1 cellular context compared by ENCODE assay signal in genomic region chr12:110091136-110091711, GRCh38.
TF ChIP-seq lines count a peak whose summit lies in the region.

No MANE protein-coding gene starts in this region.

TF ChIP-seq in HepG2, 621 proteins besides CTCF, POLR2A, EP300 and RAD21 (continued from another document and continues in another):
- TF ChIP-seq RXRB (CRISPR knock-in tag; IDR thresholded peaks at IDR 0.05; ENCODE audit: borderline replicate concordance) (peak; percentile 85; the same call in 1 of the 2 replicates), HMGXB4 (CRISPR knock-in tag; IDR thresholded peaks at IDR 0.05; ENCODE audit: borderline replicate concordance in 1 of 2, low read depth in 1 of 2) (peak in 1 of 2 experiments; percentile 41; a peak in 1 of 4 replicates), ZFAT (CRISPR knock-in tag; conservative IDR thresholded peaks at IDR 0.05) (no peak), PPARG (CRISPR knock-in tag; conservative IDR thresholded peaks at IDR 0.05) (peak; percentile 46; the same call in 1 of the 2 replicates), KAT7 (CRISPR knock-in tag; IDR thresholded peaks at IDR 0.05; ENCODE audit: borderline replicate concordance) (peak; percentile 84; the same call in 1 of the 2 replicates), ZNF75D (CRISPR knock-in tag; IDR thresholded peaks at IDR 0.05; ENCODE audit: borderline replicate concordance) (no peak), CEBPG (CRISPR knock-in tag; IDR thresholded peaks at IDR 0.05) (peak; percentile 83), ARID2 (CRISPR knock-in tag; IDR thresholded peaks at IDR 0.05; ENCODE audit: borderline replicate concordance) (no peak), GATAD1 (CRISPR knock-in tag; IDR thresholded peaks at IDR 0.05) (no peak; the same call in 1 of the 2 replicates), MXI1 (IDR thresholded peaks at IDR 0.05; ENCODE audit: borderline replicate concordance, low read depth, low read length) (peak; percentile 53; the same call in 1 of the 3 replicates), ELF4 (CRISPR knock-in tag; IDR thresholded peaks at IDR 0.05; ENCODE audit: borderline replicate concordance) (no peak), ARID3A (IDR thresholded peaks at IDR 0.05; ENCODE audit: low read depth, low read length) (peak; percentile 89), ZNF605 (CRISPR knock-in tag; IDR thresholded peaks at IDR 0.05) (peak; percentile 19; the same call in 1 of the 2 replicates), ZNF800 (CRISPR knock-in tag; IDR thresholded peaks at IDR 0.05) (no peak), WIZ (CRISPR knock-in tag; IDR thresholded peaks at IDR 0.05) (peak; percentile 55; the same call in 1 of the 2 replicates), MED1 (CRISPR knock-in tag; IDR thresholded peaks at IDR 0.05) (peak; percentile 84), ZKSCAN5 (CRISPR knock-in tag; IDR thresholded peaks at IDR 0.05) (no peak), SATB2 (CRISPR knock-in tag; IDR thresholded peaks at IDR 0.05) (no peak), BCL3 (CRISPR knock-in tag; IDR thresholded peaks at IDR 0.05) (no peak), NFRKB (IDR thresholded peaks at IDR 0.05) (no peak), SOX13 (IDR thresholded peaks at IDR 0.05) (no peak), SOX13 (CRISPR knock-in tag; conservative IDR thresholded peaks at IDR 0.05 in 1 of 2, IDR thresholded peaks at IDR 0.05 in 1 of 2) (peak in 1 of 2 experiments; percentile 86; a peak in 2 of 4 replicates), MYPOP (CRISPR knock-in tag; IDR thresholded peaks at IDR 0.05) (peak; percentile 66), ZMAT3 (CRISPR knock-in tag; conservative IDR thresholded peaks at IDR 0.05) (no peak), HNF4G (IDR thresholded peaks at IDR 0.05; ENCODE audit: borderline replicate concordance, low read depth, low read length) (peak; percentile 81; the same call in 1 of the 2 replicates), HNF4G (CRISPR knock-in tag; IDR thresholded peaks at IDR 0.05; ENCODE audit: borderline replicate concordance, low read depth) (peak; percentile 74), FIP1L1 (IDR thresholded peaks at IDR 0.05; ENCODE audit: borderline replicate concordance, insufficient read depth, low read depth, low read length) (no peak), ZFYVE20 (CRISPR knock-in tag; IDR thresholded peaks at IDR 0.05; ENCODE audit: borderline replicate concordance, low read depth) (no peak), KDM6A (CRISPR knock-in tag; IDR thresholded peaks at IDR 0.05; ENCODE audit: low read depth) (peak; percentile 66; the same call in 1 of the 2 replicates), ZNF766 (CRISPR knock-in tag; IDR thresholded peaks at IDR 0.05; ENCODE audit: borderline replicate concordance) (no peak), SIX4 (CRISPR knock-in tag; IDR thresholded peaks at IDR 0.05) (no peak), JDP2 (CRISPR knock-in tag; IDR thresholded peaks at IDR 0.05; ENCODE audit: borderline replicate concordance) (no peak), ZNF652 (CRISPR knock-in tag; IDR thresholded peaks at IDR 0.05; ENCODE audit: borderline replicate concordance, low read depth) (peak; percentile 86), CHCHD3 (CRISPR knock-in tag; IDR thresholded peaks at IDR 0.05) (no peak), CC2D1A (CRISPR knock-in tag; IDR thresholded peaks at IDR 0.05) (no peak), ZNF501 (CRISPR knock-in tag; IDR thresholded peaks at IDR 0.05) (0 out of 2 replicates have a peak, but pooled peaks have one; percentile 19), RBM22 (optimal IDR thresholded peaks at IDR 0.05; ENCODE audit: low read length) (no peak), NCOA5 (CRISPR knock-in tag; IDR thresholded peaks at IDR 0.05) (no peak), TOE1 (CRISPR knock-in tag; IDR thresholded peaks at IDR 0.05) (0 out of 2 replicates have a peak, but pooled peaks have one; percentile 40), ZNF274 (CRISPR knock-in tag; IDR thresholded peaks at IDR 0.05) (no peak), NR2F2 (IDR thresholded peaks at IDR 0.05; ENCODE audit: borderline replicate concordance, low read depth) (peak; percentile 99), ZNF746 (CRISPR knock-in tag; IDR thresholded peaks at IDR 0.05) (peak; percentile 87; the same call in 1 of the 2 replicates), AGO1 (IDR thresholded peaks at IDR 0.05; ENCODE audit: low read depth, low read length, poor library complexity, severe bottlenecking) (no peak), ZNF446 (CRISPR knock-in tag; IDR thresholded peaks at IDR 0.05) (no peak), THAP11 (CRISPR knock-in tag; IDR thresholded peaks at IDR 0.05) (peak; percentile 55; the same call in 1 of the 2 replicates), ZNF224 (CRISPR knock-in tag; IDR thresholded peaks at IDR 0.05) (0 out of 2 replicates have a peak, but pooled peaks have one; percentile 74), ZSCAN22 (CRISPR knock-in tag; IDR thresholded peaks at IDR 0.05) (no peak), ELK4 (CRISPR knock-in tag; IDR thresholded peaks at IDR 0.05; ENCODE audit: borderline replicate concordance) (no peak), NONO (IDR thresholded peaks at IDR 0.05) (no peak), NONO (CRISPR knock-in tag; conservative IDR thresholded peaks at IDR 0.05) (peak; percentile 82)
- TF ChIP-seq, protein P1, sequence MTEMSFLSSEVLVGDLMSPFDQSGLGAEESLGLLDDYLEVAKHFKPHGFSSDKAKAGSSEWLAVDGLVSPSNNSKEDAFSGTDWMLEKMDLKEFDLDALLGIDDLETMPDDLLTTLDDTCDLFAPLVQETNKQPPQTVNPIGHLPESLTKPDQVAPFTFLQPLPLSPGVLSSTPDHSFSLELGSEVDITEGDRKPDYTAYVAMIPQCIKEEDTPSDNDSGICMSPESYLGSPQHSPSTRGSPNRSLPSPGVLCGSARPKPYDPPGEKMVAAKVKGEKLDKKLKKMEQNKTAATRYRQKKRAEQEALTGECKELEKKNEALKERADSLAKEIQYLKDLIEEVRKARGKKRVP (CRISPR knock-in tag; IDR thresholded peaks at IDR 0.05) = peak in 1 of 2 experiments; percentile 53; a peak in 2 of 4 replicates
- TF ChIP-seq, protein P2, sequence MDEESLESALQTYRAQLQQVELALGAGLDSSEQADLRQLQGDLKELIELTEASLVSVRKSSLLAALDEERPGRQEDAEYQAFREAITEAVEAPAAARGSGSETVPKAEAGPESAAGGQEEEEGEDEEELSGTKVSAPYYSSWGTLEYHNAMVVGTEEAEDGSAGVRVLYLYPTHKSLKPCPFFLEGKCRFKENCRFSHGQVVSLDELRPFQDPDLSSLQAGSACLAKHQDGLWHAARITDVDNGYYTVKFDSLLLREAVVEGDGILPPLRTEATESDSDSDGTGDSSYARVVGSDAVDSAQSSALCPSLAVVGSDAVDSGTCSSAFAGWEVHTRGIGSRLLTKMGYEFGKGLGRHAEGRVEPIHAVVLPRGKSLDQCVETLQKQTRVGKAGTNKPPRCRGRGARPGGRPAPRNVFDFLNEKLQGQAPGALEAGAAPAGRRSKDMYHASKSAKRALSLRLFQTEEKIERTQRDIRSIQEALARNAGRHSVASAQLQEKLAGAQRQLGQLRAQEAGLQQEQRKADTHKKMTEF (CRISPR knock-in tag; IDR thresholded peaks at IDR 0.05) = peak; percentile 46; the same call in 1 of the 2 replicates
- TF ChIP-seq, protein P3, sequence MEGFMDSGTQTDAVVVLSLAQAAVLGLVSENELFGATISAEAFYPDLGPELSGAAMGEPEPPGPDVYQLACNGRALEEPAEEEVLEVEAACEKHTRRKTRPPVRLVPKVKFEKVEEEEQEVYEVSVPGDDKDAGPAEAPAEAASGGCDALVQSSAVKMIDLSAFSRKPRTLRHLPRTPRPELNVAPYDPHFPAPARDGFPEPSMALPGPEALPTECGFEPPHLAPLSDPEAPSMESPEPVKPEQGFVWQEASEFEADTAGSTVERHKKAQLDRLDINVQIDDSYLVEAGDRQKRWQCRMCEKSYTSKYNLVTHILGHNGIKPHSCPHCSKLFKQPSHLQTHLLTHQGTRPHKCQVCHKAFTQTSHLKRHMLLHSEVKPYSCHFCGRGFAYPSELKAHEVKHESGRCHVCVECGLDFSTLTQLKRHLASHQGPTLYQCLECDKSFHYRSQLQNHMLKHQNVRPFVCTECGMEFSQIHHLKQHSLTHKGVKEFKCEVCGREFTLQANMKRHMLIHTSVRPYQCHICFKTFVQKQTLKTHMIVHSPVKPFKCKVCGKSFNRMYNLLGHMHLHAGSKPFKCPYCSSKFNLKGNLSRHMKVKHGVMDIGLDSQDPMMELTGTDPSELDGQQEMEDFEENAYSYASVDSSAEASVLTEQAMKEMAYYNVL (CRISPR knock-in tag; IDR thresholded peaks at IDR 0.05; ENCODE audit: borderline replicate concordance) = peak; percentile 75; the same call in 1 of the 2 replicates
